ENCODE assay signal across 1 cellular context in the genomic region with DNA sequence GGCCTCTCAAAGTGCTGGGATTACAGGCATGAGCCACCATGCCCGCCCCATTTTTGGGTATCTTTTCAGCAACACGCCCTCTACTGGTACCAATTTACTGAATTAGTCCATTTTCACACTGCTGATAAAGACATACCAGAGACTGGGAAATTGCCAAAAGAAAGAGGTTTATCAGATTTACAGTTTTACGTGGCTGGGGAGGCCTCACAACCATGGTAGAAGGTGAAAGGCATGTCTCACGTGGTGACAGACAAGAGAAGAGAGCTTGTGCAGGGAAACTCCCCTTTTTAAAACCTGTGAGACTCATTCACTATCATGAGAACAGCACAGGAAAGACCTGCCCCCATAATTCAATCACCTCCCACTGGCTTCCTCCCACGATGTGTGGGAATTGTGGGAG.
TF ChIP-seq lines count a peak whose summit lies in the region.

No MANE protein-coding gene starts in this region.

TF ChIP-seq in HepG2, 621 proteins besides CTCF, POLR2A, EP300 and RAD21:
- TF ChIP-seq ZMYM4 (CRISPR knock-in tag; IDR thresholded peaks at IDR 0.05), result peak; percentile 57
- TF ChIP-seq MIXL1 (CRISPR knock-in tag; IDR thresholded peaks at IDR 0.05), result 0 out of 2 replicates have a peak, but pooled peaks have one; percentile 22
- peak; percentile 40; the same call in 1 of the 2 replicates for TF ChIP-seq STAG1 (CRISPR knock-in tag; IDR thresholded peaks at IDR 0.05)
